23 cellular contexts compared by ENCODE assay signal in the genomic region with DNA sequence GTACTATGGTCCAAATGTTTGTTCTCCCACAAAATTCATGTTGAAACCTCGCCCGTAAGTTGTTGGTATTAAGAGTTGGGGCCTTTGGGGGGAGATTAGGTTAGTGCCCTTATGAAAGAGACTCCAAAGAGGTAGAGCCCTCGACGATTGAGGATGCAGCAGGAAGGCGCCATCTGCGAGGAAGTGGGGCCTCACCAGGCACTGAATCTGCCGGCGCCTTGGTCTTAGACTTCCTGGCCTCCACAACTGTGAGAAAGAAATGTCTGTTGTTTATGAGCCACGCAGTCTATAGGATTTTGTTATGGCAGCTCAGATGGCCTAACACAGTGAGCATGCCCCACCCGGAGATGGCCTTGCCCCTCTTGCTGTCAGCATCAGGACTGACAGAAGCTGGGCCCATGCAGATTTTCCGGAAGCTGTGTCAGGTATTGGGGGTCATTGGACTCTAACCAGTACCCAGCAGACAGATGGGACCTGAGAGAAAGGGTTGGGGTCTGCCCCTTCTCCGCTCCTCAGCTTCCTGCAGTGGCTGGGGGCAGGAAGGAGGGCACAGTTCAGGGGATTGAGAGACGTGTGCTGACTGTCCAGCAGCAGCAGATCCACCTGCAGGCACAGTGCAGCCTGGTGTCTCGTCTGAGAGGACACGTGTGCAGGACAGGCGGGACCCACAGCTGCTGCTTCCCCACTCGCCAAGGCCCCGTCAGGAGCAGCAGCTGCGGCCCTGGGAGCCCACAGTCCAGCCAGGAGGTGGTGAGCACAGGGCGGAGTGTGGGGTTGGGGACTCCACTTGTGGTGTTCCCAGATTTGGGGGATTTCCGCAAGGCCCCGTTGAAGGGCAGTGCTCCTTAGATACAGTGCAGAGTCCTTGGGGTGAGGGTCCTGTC.
"Had no signal": no experiment of that assay in that cellular context is flagged by ENCODE, and none has a peak within 500 bp of the region (broad histone marks: within the 10 kb centered on the region; RNA-seq: fewer than 3 reads in every experiment).

No MANE protein-coding gene starts in this region.

- H3K4me3 Mint-ChIP-seq: activated B cell treated with CpG ODN at 0.5 μM for 24 hours; activated T-cell treated with anti-CD3 and anti-CD28 coated beads, Interleukin-2, amount 50 U/mL, for 72 hours; central memory CD8-positive, alpha-beta T cell; effector memory CD8-positive, alpha-beta T cell; memory B cell; neural crest cell; stimulated activated naive CD8-positive, alpha-beta T cell treated with anti-CD3 and anti-CD28 coated beads, Interleukin-15, Interleukin-2, amounts not matched to agents 100 ng/mL and 50 ng/mL, for 24 hours; T-helper 17 cell had no signal

- H3K27me3 ChIP-seq: dorsolateral prefrontal cortex, esophagus muscularis mucosa, hepatocyte, tibial nerve had no signal

- H3K4me1 ChIP-seq: tibial nerve had no signal

- H3K27ac Mint-ChIP-seq: activated B cell treated with CpG ODN at 0.5 μM for 24 hours; activated T-cell treated with anti-CD3 and anti-CD28 coated beads, Interleukin-2, amount 50 U/mL, for 72 hours; effector memory CD8-positive, alpha-beta T cell; memory B cell; progenitor cell of endocrine pancreas; stimulated activated naive CD8-positive, alpha-beta T cell treated with anti-CD3 and anti-CD28 coated beads, Interleukin-15, Interleukin-2, amounts not matched to agents 100 ng/mL and 50 ng/mL, for 24 hours; T-helper 17 cell had no signal

- H3K36me3 Mint-ChIP-seq: naive B cell had no signal

- H3K4me3 ChIP-seq: dorsolateral prefrontal cortex, esophagus muscularis mucosa, hepatocyte, tibial nerve had no signal

- H3K4me1 Mint-ChIP-seq: neural crest cell had no signal

- H3K9me3 Mint-ChIP-seq: activated B cell treated with CpG ODN at 0.5 μM for 24 hours; central memory CD8-positive, alpha-beta T cell; memory B cell; neural crest cell had no signal

- H3K27me3 Mint-ChIP-seq: activated B cell treated with CpG ODN at 0.5 μM for 24 hours; central memory CD8-positive, alpha-beta T cell; effector memory CD8-positive, alpha-beta T cell; memory B cell; naive B cell; progenitor cell of endocrine pancreas; stimulated activated naive CD8-positive, alpha-beta T cell treated with anti-CD3 and anti-CD28 coated beads, Interleukin-15, Interleukin-2, amounts not matched to agents 100 ng/mL and 50 ng/mL, for 24 hours; T-helper 17 cell had no signal

- H3K27ac ChIP-seq: dorsolateral prefrontal cortex, esophagus muscularis mucosa, hepatocyte, tibial nerve had no signal

- H3K9me3 ChIP-seq: esophagus muscularis mucosa, tibial nerve had no signal

- DNase-seq: activated B cell treated with CpG ODN at 0.5 μM for 24 hours; activated CD4-positive, alpha-beta T cell treated with anti-CD3 and anti-CD28 coated beads for 4 hours; activated CD4-positive, alpha-beta T cell treated with anti-CD3 and anti-CD28 coated beads, Interleukin-2, amount 50 U/mL, for 48 hours; activated effector memory CD4-positive, alpha-beta T cell treated with Interleukin-2 at 50 U/mL for 16 hours; activated naive CD4-positive, alpha-beta T cell treated with anti-CD3 and anti-CD28 coated beads, Interleukin-2, amount 50 U/mL, for 16 hours; activated T-cell treated with anti-CD3 and anti-CD28 coated beads, Interleukin-2, amount 50 U/mL, for 72 hours; dorsolateral prefrontal cortex; effector memory CD8-positive, alpha-beta T cell; glutamatergic neuron; naive B cell; retina; stimulated activated CD4-positive, alpha-beta T cell treated with anti-CD3 and anti-CD28 coated beads, Interleukin-12 subunit alpha, Interleukin-12 subunit beta, amount 100 ng/mL, for 4 hours; stimulated activated CD4-positive, alpha-beta T cell treated with anti-CD3 and anti-CD28 coated beads, Interleukin-4, amount 100 ng/mL, for 4 hours; SW 1271; T-helper 17 cell had no signal

- H3K36me3 ChIP-seq: esophagus muscularis mucosa had no signal

- ATAC-seq: activated T-cell treated with anti-CD3 and anti-CD28 coated beads, Interleukin-2, amount 50 U/mL, for 72 hours; effector memory CD8-positive, alpha-beta T cell; T-helper 17 cell had no signal
